ENCODE assay signal across 30 cellular contexts in genomic region chr10:96401036-96401435, GRCh38. TPM values are rescaled to one million over a fixed set of nuclear protein-coding genes. Genes with fewer than 3 reads are reported as not detected.
DNase-seq lines count a peak whose midpoint lies in the region; ATAC-seq and TF ChIP-seq lines count a peak whose summit lies in the region.
"Had no signal": no experiment of that assay in that cellular context is flagged by ENCODE, and none has a peak within 500 bp of the region (broad histone marks: within the 10 kb centered on the region; RNA-seq: fewer than 3 reads in every experiment).

No MANE protein-coding gene starts in this region.

- H2AFZ ChIP-seq in SK-N-SH (ENCODE audit: low read depth), result no peak overlapping the region
- H2AFZ ChIP-seq: GM23248 had no signal

- H3K27ac ChIP-seq in cingulate gyrus (ENCODE audit: low read depth, low read length) (peak overlapping the region; percentile 79), SK-N-SH (ENCODE audit: low read depth in 2 of 2, low read length in 1 of 2) (no peak overlapping the region)
- H3K27ac ChIP-seq: BLaER1, GM23248, lower lobe of right lung, thoracic aorta, uterus, VCaP had no signal

- WGBS in SK-N-SH (ENCODE audit: low lambda C conversion rate), result 65% methylated on average over 7 of the region's 7 CpGs

- no peaks in the 10 kb centered on the region for H3K9me3 ChIP-seq in SK-N-SH
- H3K9me3 ChIP-seq: BLaER1, lower lobe of right lung, thoracic aorta, uterus had no signal

- no peak for ATAC-seq in GM19395 (IDR thresholded peaks at IDR 0.05; ENCODE audit: unreplicated experiment)
- no peak for ATAC-seq in HG03280 (IDR thresholded peaks at IDR 0.05; ENCODE audit: unreplicated experiment)
- ATAC-seq: lower lobe of right lung; stimulated activated memory B cell treated with anti-CD40 and anti-IgM and Interleukin-4, amounts not matched to agents 10 μg/mL and 1 μg/mL and 100 μg/mL, for 72 hours had no signal

- no peak for TF ChIP-seq EP300 in SK-N-SH (IDR thresholded peaks at IDR 0.05; ENCODE audit: borderline replicate concordance in 1 of 2, low read depth in 1 of 2, low read length in 1 of 2)

- H3K4me2 ChIP-seq in SK-N-SH, result no peak overlapping the region
- H3K4me2 ChIP-seq: BLaER1 had no signal

- no peak overlapping the region for H3K9ac ChIP-seq in SK-N-SH
- H3K9ac ChIP-seq: BLaER1, GM23248 had no signal

- H3F3A ChIP-seq in SK-N-SH (replicated peaks; ENCODE audit: insufficient read depth), result no peaks in the 10 kb centered on the region

- no peaks in the 10 kb centered on the region for H3K79me2 ChIP-seq in SK-N-SH (ENCODE audit: insufficient read depth)

- DNase-seq in Ammon's horn (ENCODE audit: low spot score) (peak; percentile 54), hippocampal formation (lab: John Stamatoyannopoulos, UW) (peak; percentile 22 to 37), occipital lobe (lab: John Stamatoyannopoulos, UW) (peak; percentile 14), T1000 (lab: John Stamatoyannopoulos, UW) (no peak), SK-N-SH (no peak)
- DNase-seq: activated CD4-positive, alpha-beta T cell treated with anti-CD3 and anti-CD28 coated beads, Interleukin-2, amount 10 ng/mL, durations not matched to agents 7 days and 5 days; activated naive CD4-positive, alpha-beta T cell treated with Interleukin-2 at 50 U/mL for 16 hours; activated T-cell treated with anti-CD3 and anti-CD28 coated beads, Interleukin-2, amount 50 U/mL, for 48 hours; COR-L47; DMS79 treated with DMSO at 0.1 percent for 48 hours; glutamatergic neuron; KG1; lower lobe of right lung; NCI-H146; NCI-H2171 treated with DMSO at 0.1 percent for 48 hours; NCI-H526 treated with DMSO at 0.1 percent for 48 hours; RPMI8226; stimulated activated CD4-positive, alpha-beta T cell treated with anti-CD3 and anti-CD28 coated beads, Interleukin-4, amount 100 ng/mL, for 1 hour; uterus had no signal

- no peaks in the 10 kb centered on the region for H3K36me3 ChIP-seq in SK-N-SH (replicated peaks in 1 of 2; ENCODE audit: control insufficient read depth in 1 of 2, insufficient read depth in 2 of 2, low read length in 1 of 2)
- H3K36me3 ChIP-seq: BLaER1, lower lobe of right lung, thoracic aorta, uterus had no signal

- POLR2A ChIA-PET in SK-N-SH (lab: Yijun Ruan, JAX), result no interaction called here

- H3K27me3 ChIP-seq in SK-N-SH (ENCODE audit: insufficient read depth), result peaks cover 23% of the 10 kb centered on the region; the same call in 1 of the 2 replicates
- H3K27me3 ChIP-seq: BLaER1, uterus had no signal

- no peak for TF ChIP-seq RAD21 in SK-N-SH (IDR thresholded peaks at IDR 0.05; ENCODE audit: low read length)

- H3K9me2 ChIP-seq in SK-N-SH, result no peaks in the 10 kb centered on the region

- no peak for TF ChIP-seq CTCF in SK-N-SH (IDR thresholded peaks at IDR 0.05)

- no peaks in the 10 kb centered on the region; a peak in 1 of 4 replicates for H3K4me1 ChIP-seq in SK-N-SH (ENCODE audit: control insufficient read depth in 1 of 2, insufficient read depth in 2 of 2, low read depth in 1 of 2, low read length in 1 of 2)
- H3K4me1 ChIP-seq: lower lobe of right lung, uterus had no signal

- no peaks in the 10 kb centered on the region for H4K20me1 ChIP-seq in SK-N-SH (ENCODE audit: insufficient read depth)
- H4K20me1 ChIP-seq: BLaER1 had no signal

- no peak overlapping the region for H3K4me3 ChIP-seq in SK-N-SH (ENCODE audit: low read depth in 2 of 2, low read length in 1 of 2)
- H3K4me3 ChIP-seq: BLaER1, GM23248, lower lobe of right lung, thoracic aorta, uterus had no signal

- CTCF ChIA-PET in SK-N-SH (lab: Yijun Ruan, JAX), result interaction anchor here (1.9 to 3.4 kb wide), 2 partner anchors 110 to 112 kb away, joined by 8 to 12 read pairs; partner anchors contain the start of gene TLL2

TF ChIP-seq in SK-N-SH, 30 proteins besides CTCF, POLR2A, EP300 and RAD21:
- no peak for TF ChIP-seq YY1 (IDR thresholded peaks at IDR 0.05; ENCODE audit: low read depth)

RNA-seq across cellular contexts. Expression of gene OPALIN, which starts 42.2 kb away (rescaled TPM):
- not detected for total RNA-seq in occipital lobe
- polyA plus RNA-seq in SK-N-SH (2012; rRNA removed), result not detected in 2 replicates
- not detected in 2 replicates for polyA plus RNA-seq in SK-N-SH (2012; cell fraction: cytosol; rRNA removed)
- polyA plus RNA-seq in SK-N-SH (2012; cell fraction: nucleus; rRNA removed), result not detected in 2 replicates
- total RNA-seq: activated CD4-positive, alpha-beta T cell treated with anti-CD3 and anti-CD28 coated beads, Interleukin-2, amount 10 ng/mL, durations not matched to agents 7 days and 5 days; bronchial epithelial cell; GM23248; HT-29; lower lobe of right lung; pulmonary artery endothelial cell; thoracic aorta; uterus had no signal
- polyA plus RNA-seq: GM23248 had no signal

Comparison
In these comparisons a context has a peak if more than half of its experiments do, and no peak if none do; other contexts are left out.
1. DNase-seq: peak in Ammon's horn (single experiment), hippocampal formation (2 of 2) and occipital lobe (single experiment); none in T1000 (single experiment) and SK-N-SH (single experiment).